Comparison of ENCODE assay signal across 1 cellular context in genomic region chr1:150609726-150610125, GRCh38.
TF ChIP-seq lines count a peak whose summit lies in the region.

No MANE protein-coding gene starts in this region.

TF ChIP-seq in SK-N-SH treated with all-trans-retinoic acid at 6 μM for 48 hours, 23 proteins besides CTCF, POLR2A, EP300 and RAD21 (continued from another document):
- TF ChIP-seq ZNF70 (CRISPR knock-in tag; IDR thresholded peaks at IDR 0.05) (no peak), OSR1 (CRISPR knock-in tag; IDR thresholded peaks at IDR 0.05) (no peak), CSDC2 (CRISPR knock-in tag; IDR thresholded peaks at IDR 0.05) (no peak), ESRRG (CRISPR knock-in tag; IDR thresholded peaks at IDR 0.05) (no peak), ISL1 (CRISPR knock-in tag; IDR thresholded peaks at IDR 0.05) (no peak), TCF4 (CRISPR knock-in tag; IDR thresholded peaks at IDR 0.05; ENCODE audit: borderline replicate concordance) (no peak), GLIS3 (CRISPR knock-in tag; IDR thresholded peaks at IDR 0.05) (no peak), RARB (CRISPR knock-in tag; IDR thresholded peaks at IDR 0.05) (no peak), PPARA (CRISPR knock-in tag; IDR thresholded peaks at IDR 0.05; ENCODE audit: borderline replicate concordance) (no peak), ZNF565 (CRISPR knock-in tag; conservative IDR thresholded peaks at IDR 0.05; ENCODE audit: low read depth) (no peak), TOX (CRISPR knock-in tag; IDR thresholded peaks at IDR 0.05; ENCODE audit: borderline replicate concordance) (no peak), ZFP30 (CRISPR knock-in tag; IDR thresholded peaks at IDR 0.05) (no peak), ZFP3 (CRISPR knock-in tag; IDR thresholded peaks at IDR 0.05) (no peak), POU6F1 (CRISPR knock-in tag; IDR thresholded peaks at IDR 0.05; ENCODE audit: borderline replicate concordance, low read depth) (no peak), TSHZ2 (CRISPR knock-in tag; IDR thresholded peaks at IDR 0.05) (no peak)
- TF ChIP-seq, protein P1, sequence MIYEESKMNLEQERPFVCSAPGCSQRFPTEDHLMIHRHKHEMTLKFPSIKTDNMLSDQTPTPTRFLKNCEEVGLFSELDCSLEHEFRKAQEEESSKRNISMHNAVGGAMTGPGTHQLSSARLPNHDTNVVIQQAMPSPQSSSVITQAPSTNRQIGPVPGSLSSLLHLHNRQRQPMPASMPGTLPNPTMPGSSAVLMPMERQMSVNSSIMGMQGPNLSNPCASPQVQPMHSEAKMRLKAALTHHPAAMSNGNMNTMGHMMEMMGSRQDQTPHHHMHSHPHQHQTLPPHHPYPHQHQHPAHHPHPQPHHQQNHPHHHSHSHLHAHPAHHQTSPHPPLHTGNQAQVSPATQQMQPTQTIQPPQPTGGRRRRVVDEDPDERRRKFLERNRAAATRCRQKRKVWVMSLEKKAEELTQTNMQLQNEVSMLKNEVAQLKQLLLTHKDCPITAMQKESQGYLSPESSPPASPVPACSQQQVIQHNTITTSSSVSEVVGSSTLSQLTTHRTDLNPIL (CRISPR knock-in tag; IDR thresholded peaks at IDR 0.05; ENCODE audit: low read depth), result no peak
- TF ChIP-seq, protein P2, sequence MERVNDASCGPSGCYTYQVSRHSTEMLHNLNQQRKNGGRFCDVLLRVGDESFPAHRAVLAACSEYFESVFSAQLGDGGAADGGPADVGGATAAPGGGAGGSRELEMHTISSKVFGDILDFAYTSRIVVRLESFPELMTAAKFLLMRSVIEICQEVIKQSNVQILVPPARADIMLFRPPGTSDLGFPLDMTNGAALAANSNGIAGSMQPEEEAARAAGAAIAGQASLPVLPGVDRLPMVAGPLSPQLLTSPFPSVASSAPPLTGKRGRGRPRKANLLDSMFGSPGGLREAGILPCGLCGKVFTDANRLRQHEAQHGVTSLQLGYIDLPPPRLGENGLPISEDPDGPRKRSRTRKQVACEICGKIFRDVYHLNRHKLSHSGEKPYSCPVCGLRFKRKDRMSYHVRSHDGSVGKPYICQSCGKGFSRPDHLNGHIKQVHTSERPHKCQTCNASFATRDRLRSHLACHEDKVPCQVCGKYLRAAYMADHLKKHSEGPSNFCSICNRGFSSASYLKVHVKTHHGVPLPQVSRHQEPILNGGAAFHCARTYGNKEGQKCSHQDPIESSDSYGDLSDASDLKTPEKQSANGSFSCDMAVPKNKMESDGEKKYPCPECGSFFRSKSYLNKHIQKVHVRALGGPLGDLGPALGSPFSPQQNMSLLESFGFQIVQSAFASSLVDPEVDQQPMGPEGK (CRISPR knock-in tag; IDR thresholded peaks at IDR 0.05; ENCODE audit: borderline replicate concordance), result no peak
